In the genomic region with DNA sequence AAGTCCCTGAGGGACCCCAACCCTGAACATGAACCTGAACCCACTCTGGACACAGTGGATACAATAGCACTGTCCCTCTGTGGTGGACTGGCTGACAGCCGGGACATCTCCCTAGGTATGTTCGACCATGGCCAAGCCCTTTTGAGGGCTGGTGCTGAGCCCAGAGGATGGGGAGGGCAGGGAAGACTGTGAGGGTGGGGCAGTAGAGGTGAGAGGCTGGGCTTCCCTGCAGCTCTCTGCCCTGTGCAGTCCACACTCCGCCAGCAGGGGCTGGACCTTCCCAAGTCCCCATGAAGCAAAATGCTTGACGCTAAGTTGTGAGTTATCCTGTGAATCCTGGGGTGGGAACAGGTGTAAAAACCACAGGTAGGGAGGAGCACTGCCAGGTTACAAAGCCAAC, we compare ENCODE assay signal across 21 cellular contexts. TPM values are rescaled to one million over a fixed set of nuclear protein-coding genes. Genes with fewer than 3 reads are reported as not detected.
DNase-seq lines count a peak whose midpoint lies in the region; ATAC-seq, FAIRE-seq and TF ChIP-seq lines count a peak whose summit lies in the region.
"Had no signal": no experiment of that assay in that cellular context is flagged by ENCODE, and none has a peak within 500 bp of the region (broad histone marks: within the 10 kb centered on the region; RNA-seq: fewer than 3 reads in every experiment).

No MANE protein-coding gene starts in this region.

- TF ChIP-seq EP300 in H1 (IDR thresholded peaks at IDR 0.05; ENCODE audit: borderline replicate concordance in 1 of 2, low read depth in 2 of 2, low read length in 2 of 2) = no peak

- no peak overlapping the region for H3K56ac ChIP-seq in H1 (replicated peaks; ENCODE audit: insufficient read length, low read depth, low read length)

- no peak overlapping the region for H2BK20ac ChIP-seq in H1 (ENCODE audit: low read length)

- WGBS in H1 (ENCODE audit: extremely low coverage in 1 of 2, insufficient coverage in 1 of 2, insufficient read length in 1 of 2, insufficient replicate concordance in 2 of 2, low coverage in 1 of 2, low lambda C conversion rate in 2 of 2, missing lambda C conversion rate in 1 of 2), 2 experiments = 88% methylated on average over 4 of the region's 4 CpGs; no CpG with 5 or more reads in 1 of the 2 experiments

- intact Hi-C loops in Right ventricle myocardium superior (cut with DNase I) = no loop called here

- no peaks in the 10 kb centered on the region for H3K27me3 Mint-ChIP-seq in activated T-cell treated with anti-CD3 and anti-CD28 coated beads, Interleukin-2, amount 50 U/mL, for 4 hours (ENCODE audit: low read depth)

- no peak for DNase-seq in cardiac muscle cell (ENCODE audit: low read depth in 1 of 2, low spot score in 1 of 2)
- DNase-seq in Right ventricle myocardium superior = no peak
- no peak for DNase-seq in NB4 (ENCODE audit: low read depth)
- no peak for DNase-seq in H1 (ENCODE audit: low read depth in 1 of 2, low spot score in 2 of 2)
- peak; percentile 72 for DNase-seq in osteoblast (ENCODE audit: insufficient read length, low spot score, missing footprints)
- no peak for DNase-seq in glomerular visceral epithelial cell (ENCODE audit: extremely low spot score)
- DNase-seq in activated T-cell treated with anti-CD3 and anti-CD28 coated beads, Interleukin-2, amount 50 U/mL, for 4 hours = no peak
- DNase-seq: activated CD8-positive, alpha-beta memory T cell treated with anti-CD3 and anti-CD28 coated beads for 24 hours; activated effector memory CD4-positive, alpha-beta T cell treated with Interleukin-2 at 50 U/mL for 16 hours; adrenal gland; foreskin melanocyte; Karpas-422; left ventricle myocardium superior; NCI-H1092 treated with DMSO at 0.1 percent for 48 hours; pancreas; stimulated activated CD4-positive, alpha-beta T cell treated with anti-CD3 and anti-CD28 coated beads, Interleukin-2, amount 100 ng/mL, for 48 hours had no signal

- H3K79me2 ChIP-seq in H1 (ENCODE audit: control insufficient read depth in 1 of 2, insufficient read depth in 2 of 2, low read length in 2 of 2) (no peaks in the 10 kb centered on the region), osteoblast (ENCODE audit: insufficient read depth, low read length) (no peaks in the 10 kb centered on the region)

- H2AFZ ChIP-seq in H1 (ENCODE audit: low read length) = no peak overlapping the region
- no peak overlapping the region for H2AFZ ChIP-seq in osteoblast (ENCODE audit: low read length)

- no peak overlapping the region for H2AK5ac ChIP-seq in H1 (ENCODE audit: low read depth, low read length)

- no peaks in the 10 kb centered on the region; the same call in 1 of the 2 replicates for H3K23me2 ChIP-seq in H1 (ENCODE audit: low read depth, low read length)

- H3K36me3 ChIP-seq in cardiac muscle cell = peaks cover 3% of the 10 kb centered on the region
- no peaks in the 10 kb centered on the region for H3K36me3 ChIP-seq in H1 (ENCODE audit: control insufficient read depth in 2 of 4, insufficient read depth in 4 of 4, low read length in 3 of 4)
- peaks cover 11% of the 10 kb centered on the region for H3K36me3 ChIP-seq in osteoblast (ENCODE audit: insufficient read depth, low read length)

- TF ChIP-seq POLR2A in NB4 (IDR thresholded peaks at IDR 0.05; ENCODE audit: extremely low read depth, insufficient read length) = no peak
- TF ChIP-seq POLR2A in H1 (IDR thresholded peaks at IDR 0.05; ENCODE audit: control extremely low read depth in 1 of 2, low read depth in 2 of 2, low read length in 2 of 2) = no peak

- POLR2A ChIA-PET in H1 (lab: Charles Lee; ENCODE audit: partially characterized antibody) = no interaction called here

- no peak overlapping the region for H4K5ac ChIP-seq in H1 (ENCODE audit: insufficient read length, low read depth, low read length)

- H3K36me3 Mint-ChIP-seq in activated T-cell treated with anti-CD3 and anti-CD28 coated beads, Interleukin-2, amount 50 U/mL, for 4 hours (ENCODE audit: insufficient read depth) = no peaks in the 10 kb centered on the region

- no peaks in the 10 kb centered on the region for H3K4me1 Mint-ChIP-seq in activated T-cell treated with anti-CD3 and anti-CD28 coated beads, Interleukin-2, amount 50 U/mL, for 4 hours (ENCODE audit: low read depth)

- H2BK15ac ChIP-seq in H1 (ENCODE audit: low read length) = no peak overlapping the region

- H3K14ac ChIP-seq in H1 (ENCODE audit: insufficient read length) = no peak overlapping the region

- no peak for ATAC-seq in Right ventricle myocardium superior (ENCODE audit: poor library complexity)
- no peak for ATAC-seq in activated T-cell treated with anti-CD3 and anti-CD28 coated beads, Interleukin-2, amount 50 U/mL, for 4 hours
- no peak for ATAC-seq in GM21717 (IDR thresholded peaks at IDR 0.05; ENCODE audit: unreplicated experiment)
- ATAC-seq: left ventricle myocardium superior, pancreas had no signal

- no peak for FAIRE-seq in H1 (lab: Jason Lieb, UNC)
- FAIRE-seq: colon, endometrium, pancreas had no signal

- no peaks in the 10 kb centered on the region for H3K79me1 ChIP-seq in H1 (ENCODE audit: low read depth, low read length)

- H3K18ac ChIP-seq in H1 (ENCODE audit: extremely low read depth, low read length) = no peak overlapping the region

- CTCF ChIA-PET in H1 (lab: Charles Lee; ENCODE audit: partially characterized antibody) = interaction anchor here (0.8 to 3.5 kb wide), 14 partner anchors 9 to 132 kb away, joined by 3 to 23 read pairs (median 4); partner anchors contain the start of genes EMILIN3 and LPIN3

- H4K20me1 ChIP-seq in H1 (replicated peaks in 1 of 2; ENCODE audit: control insufficient read depth in 1 of 2, insufficient read depth in 2 of 2, low read length in 2 of 2) (peaks cover 0 to 1% of the 10 kb centered on the region in 2 experiments), osteoblast (ENCODE audit: insufficient read depth, low read length) (no peaks in the 10 kb centered on the region)

- no peak overlapping the region for H3K4me2 ChIP-seq in H1 (ENCODE audit: insufficient read depth in 1 of 2, low read depth in 2 of 2, low read length in 2 of 2)
- H3K4me2 ChIP-seq in osteoblast (ENCODE audit: insufficient read depth, low read length) = no peak overlapping the region

- H3K9me3 ChIP-seq in cardiac muscle cell (ENCODE audit: low read depth) = no peaks in the 10 kb centered on the region
- no peaks in the 10 kb centered on the region for H3K9me3 ChIP-seq in H1 (ENCODE audit: insufficient read depth in 2 of 2, low read depth in 1 of 2, low read length in 1 of 2)
- H3K9me3 ChIP-seq in osteoblast (ENCODE audit: low read depth, low read length) = no peaks in the 10 kb centered on the region
- H3K9me3 ChIP-seq: adrenal gland, pancreas had no signal

- H3K27ac ChIP-seq in cardiac muscle cell (no peak overlapping the region), H1 (ENCODE audit: low read depth, low read length) (no peak overlapping the region), osteoblast (ENCODE audit: low read depth, low read length) (no peak overlapping the region)
- H3K27ac ChIP-seq: adrenal gland, pancreas had no signal

- no peak overlapping the region for H2BK5ac ChIP-seq in H1 (ENCODE audit: low read depth, low read length)

- peak in 1 of 2 experiments; percentile 33; a peak in 1 of 4 replicates for TF ChIP-seq RAD21 in H1 (IDR thresholded peaks at IDR 0.05 in 1 of 2, conservative IDR thresholded peaks at IDR 0.05 in 1 of 2; ENCODE audit: low read depth in 2 of 2, low read length in 2 of 2)

- H3K9ac ChIP-seq in H1 (replicated peaks in 1 of 4; ENCODE audit: extremely low read depth in 1 of 4, low read depth in 3 of 4, low read length in 3 of 4) = no peak overlapping the region

- H3K4me3 Mint-ChIP-seq in activated T-cell treated with anti-CD3 and anti-CD28 coated beads, Interleukin-2, amount 50 U/mL, for 4 hours = no peak overlapping the region
- H3K4me3 Mint-ChIP-seq: T-helper 1 cell treated with Interleukin-12 subunit alpha and Interleukin-12 subunit beta and Interleukin-4 antibody, amounts not matched to agents 30 μg/mL and 1 μg/mL, for 36 hours had no signal

- H3K4me1 ChIP-seq in cardiac muscle cell (ENCODE audit: low read depth) (no peaks in the 10 kb centered on the region), H1 (replicated peaks in 1 of 4; ENCODE audit: control insufficient read depth in 3 of 4, insufficient read depth in 4 of 4, low read length in 3 of 4) (no peaks in the 10 kb centered on the region; a peak in 1 of 7 replicates), osteoblast (ENCODE audit: insufficient read depth, low read length) (no peaks in the 10 kb centered on the region)
- H3K4me1 ChIP-seq: adrenal gland had no signal

- H3K4me3 ChIP-seq in cardiac muscle cell (no peak overlapping the region), NB4 (ENCODE audit: low read depth, low read length) (no peak overlapping the region), H1 (ENCODE audit: extremely low read depth in 1 of 4, insufficient read depth in 2 of 4, low read depth in 3 of 4, low read length in 4 of 4) (no peak overlapping the region), osteoblast (ENCODE audit: insufficient read depth, low read length) (no peak overlapping the region)
- H3K4me3 ChIP-seq: adrenal gland, pancreas had no signal

- H3K9me3 Mint-ChIP-seq in activated T-cell treated with anti-CD3 and anti-CD28 coated beads, Interleukin-2, amount 50 U/mL, for 4 hours = no peaks in the 10 kb centered on the region
- H3K9me3 Mint-ChIP-seq: T-helper 1 cell treated with Interleukin-12 subunit alpha and Interleukin-12 subunit beta and Interleukin-4 antibody, amounts not matched to agents 30 μg/mL and 1 μg/mL, for 36 hours had no signal

- no peak overlapping the region for H4K8ac ChIP-seq in H1 (ENCODE audit: extremely low read depth, insufficient read depth, low read length)

- no peak overlapping the region for H2BK120ac ChIP-seq in H1 (replicated peaks; ENCODE audit: low read depth, low read length)

- no peak overlapping the region for H2BK12ac ChIP-seq in H1 (ENCODE audit: low read depth, low read length)

- H3K23ac ChIP-seq in H1 (ENCODE audit: insufficient read length) = no peak overlapping the region

- H3K4ac ChIP-seq in H1 (replicated peaks; ENCODE audit: insufficient read length, low read depth, low read length) = no peak overlapping the region

- H3K27me3 ChIP-seq in cardiac muscle cell = no peaks in the 10 kb centered on the region
- H3K27me3 ChIP-seq in H1 (replicated peaks in 1 of 4; ENCODE audit: control insufficient read depth in 3 of 4, extremely low read depth in 1 of 4, insufficient read depth in 3 of 4, low read length in 3 of 4) = no peaks in the 10 kb centered on the region
- no peaks in the 10 kb centered on the region for H3K27me3 ChIP-seq in osteoblast (ENCODE audit: insufficient read depth, low read length)
- H3K27me3 ChIP-seq: adrenal gland, pancreas had no signal

- H4K91ac ChIP-seq in H1 (replicated peaks; ENCODE audit: insufficient read length, low read length) = no peak overlapping the region

- TF ChIP-seq CTCF in cardiac muscle cell (IDR thresholded peaks at IDR 0.05; ENCODE audit: low read depth, low read length) = peak; percentile 9
- peak; percentile 13 for TF ChIP-seq CTCF in NB4 (IDR thresholded peaks at IDR 0.05; ENCODE audit: low read depth, low read length)
- TF ChIP-seq CTCF in H1 (IDR thresholded peaks at IDR 0.05; ENCODE audit: control extremely low read depth in 1 of 3, insufficient read depth in 1 of 3, low read depth in 1 of 3, low read length in 3 of 3) = peak; percentile 36 to 60 (median 53); a peak in 3 of 4 replicates
- TF ChIP-seq CTCF in osteoblast (IDR thresholded peaks at IDR 0.05; ENCODE audit: extremely low read depth, low read depth, low read length) = no peak

RNA-seq across cellular contexts. Expression of gene LPIN3, which starts 11.5 kb away (rescaled TPM):
- 13.5 and 17.0 TPM in 2 replicates for total RNA-seq in cardiac muscle cell
- polyA plus RNA-seq in cardiac muscle cell = 9.5 and 11.2 TPM in 2 replicates
- total RNA-seq in Right ventricle myocardium superior = 18.6 TPM
- 3.1 and 3.7 TPM in 2 replicates for total RNA-seq in H1 (2021; fragmentation: NEBNext Ultra II Directional; extraction: Animal tissue kit (Norgen Biotek cat#: 25700))
- polyA plus RNA-seq in H1 (2011; rRNA removed) = 3.9 and 5.1 TPM in 2 replicates
- 5.4 TPM for polyA plus RNA-seq in H1 (2011; cell fraction: cytosol; rRNA removed)
- polyA plus RNA-seq in H1 (2011; cell fraction: nucleus; rRNA removed) = 41.9 TPM
- polyA plus RNA-seq in H1 (2012, experiment 1 of 2) = 3.7 to 5.9 TPM (median 5.6 TPM) in 4 replicates
- polyA plus RNA-seq in H1 (2012, experiment 2 of 2) = 3.7 TPM
- polyA plus RNA-seq in H1 (2013, experiment 1 of 2) = 4.0 TPM
- polyA plus RNA-seq in H1 (2013, experiment 2 of 2) = 4.1 TPM
- 3.3 and 3.7 TPM in 2 replicates for polyA minus RNA-seq in H1 (2011; rRNA and poly(A)+ RNA removed)
- polyA minus RNA-seq in H1 (2011; cell fraction: cytosol; rRNA and poly(A)+ RNA removed) = 2.3 TPM
- polyA minus RNA-seq in H1 (2011; cell fraction: nucleus; rRNA and poly(A)+ RNA removed) = 10.7 TPM
- 9.0 and 10.3 TPM in 2 replicates for total RNA-seq in osteoblast
- under 1 TPM; 0.19 to 0.32 (median 0.20) TPM for total RNA-seq in activated T-cell treated with anti-CD3 and anti-CD28 coated beads, Interleukin-2, amount 50 U/mL, for 4 hours

RNA-seq across cellular contexts. Expression of gene EMILIN3, which starts 14.5 kb away (rescaled TPM):
- total RNA-seq in cardiac muscle cell (1.3 and 2.3 TPM in 2 replicates), Right ventricle myocardium superior (5.6 TPM), osteoblast (not detected in 2 replicates)
- polyA plus RNA-seq in cardiac muscle cell (0.45 and 0.54 TPM in 2 replicates), H1 (2011; rRNA removed) (5.2 TPM in 2 replicates)
- total RNA-seq in H1 (2021; fragmentation: NEBNext Ultra II Directional; extraction: Animal tissue kit (Norgen Biotek cat#: 25700)) = 3.5 and 3.8 TPM in 2 replicates
- polyA plus RNA-seq in H1 (2011; cell fraction: cytosol; rRNA removed) = 5.3 TPM
- polyA plus RNA-seq in H1 (2011; cell fraction: nucleus; rRNA removed) = 7.2 TPM
- polyA plus RNA-seq in H1 (2012, experiment 1 of 2) = 2.5 to 5.5 TPM (median 4.5 TPM) in 4 replicates
- 4.1 TPM for polyA plus RNA-seq in H1 (2012, experiment 2 of 2)
- 3.9 TPM for polyA plus RNA-seq in H1 (2013, experiment 1 of 2)
- 3.8 TPM for polyA plus RNA-seq in H1 (2013, experiment 2 of 2)
- polyA minus RNA-seq in H1 (2011; rRNA and poly(A)+ RNA removed) = 5.0 and 5.7 TPM in 2 replicates
- polyA minus RNA-seq in H1 (2011; cell fraction: cytosol; rRNA and poly(A)+ RNA removed) = 4.8 TPM
- 4.5 TPM for polyA minus RNA-seq in H1 (2011; cell fraction: nucleus; rRNA and poly(A)+ RNA removed)
- total RNA-seq in activated T-cell treated with anti-CD3 and anti-CD28 coated beads, Interleukin-2, amount 50 U/mL, for 4 hours = not detected
- total RNA-seq: H4 had no signal

RNA-seq across cellular contexts. Expression of gene ZHX3, which starts 34.6 kb away (rescaled TPM):
- total RNA-seq in cardiac muscle cell (5.8 TPM in 2 replicates), Right ventricle myocardium superior (31.7 TPM), osteoblast (35.4 and 36.6 TPM in 2 replicates)
- polyA plus RNA-seq in cardiac muscle cell (10.3 and 13.7 TPM in 2 replicates), H1 (2011; rRNA removed) (1.00 and 1.8 TPM in 2 replicates)
- total RNA-seq in H1 (2021; fragmentation: NEBNext Ultra II Directional; extraction: Animal tissue kit (Norgen Biotek cat#: 25700)) = 5.9 and 7.8 TPM in 2 replicates
- polyA plus RNA-seq in H1 (2011; cell fraction: cytosol; rRNA removed) = 1.8 TPM
- 3.5 TPM for polyA plus RNA-seq in H1 (2011; cell fraction: nucleus; rRNA removed)
- polyA plus RNA-seq in H1 (2012, experiment 1 of 2) = 1.9 to 3.3 TPM (median 2.3 TPM) in 4 replicates
- 0.42 TPM for polyA plus RNA-seq in H1 (2012, experiment 2 of 2)
- polyA plus RNA-seq in H1 (2013, experiment 1 of 2) = 2.4 TPM
- polyA plus RNA-seq in H1 (2013, experiment 2 of 2) = 2.3 TPM
- polyA minus RNA-seq in H1 (2011; rRNA and poly(A)+ RNA removed) = 6.3 and 6.4 TPM in 2 replicates
- 1.5 TPM for polyA minus RNA-seq in H1 (2011; cell fraction: cytosol; rRNA and poly(A)+ RNA removed)
- polyA minus RNA-seq in H1 (2011; cell fraction: nucleus; rRNA and poly(A)+ RNA removed) = 4.8 TPM
- total RNA-seq in activated T-cell treated with anti-CD3 and anti-CD28 coated beads, Interleukin-2, amount 50 U/mL, for 4 hours = 10 to 100 TPM in 1 of 3 donors, 1 to 10 TPM in 2; 6.9 to 11.9 (median 9.9) TPM
